In the genomic region with DNA sequence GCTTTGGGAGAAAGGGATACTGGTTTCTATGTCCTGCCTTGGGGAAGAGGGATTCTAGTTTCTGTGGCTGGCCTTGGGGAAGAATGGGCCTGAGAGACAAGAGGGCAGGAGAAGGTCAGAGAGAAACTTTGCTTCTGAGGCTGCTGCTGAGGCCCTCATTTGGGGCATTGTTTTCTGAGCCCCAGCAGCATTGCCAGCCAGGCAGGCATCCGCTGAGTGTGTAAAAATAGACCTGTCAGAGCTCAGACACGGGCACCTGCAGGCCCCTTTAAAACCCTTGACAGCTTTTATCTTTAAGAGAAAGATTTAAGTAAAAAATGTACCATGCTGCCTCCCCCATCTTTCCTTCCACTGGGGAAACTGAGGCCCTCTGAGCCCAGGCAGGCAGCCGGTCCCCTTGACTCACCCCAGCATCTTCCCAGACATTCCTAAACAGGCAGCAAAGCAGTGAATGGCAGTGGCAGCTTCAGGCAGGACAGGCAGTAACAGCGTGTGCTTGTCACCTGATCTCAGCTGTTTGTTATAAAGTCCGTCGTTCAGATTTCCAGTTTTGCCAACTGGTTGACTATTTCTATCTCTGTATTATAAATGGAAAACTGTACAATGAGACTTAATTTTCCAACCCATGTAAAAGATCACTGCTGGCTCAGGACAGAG, we compare ENCODE assay signal across 1 cellular context.
TF ChIP-seq lines count a peak whose summit lies in the region.

No MANE protein-coding gene starts in this region.

TF ChIP-seq in IMR-90, 13 proteins besides CTCF, POLR2A, EP300 and RAD21:
- TF ChIP-seq CEBPB (IDR thresholded peaks at IDR 0.05; ENCODE audit: low read depth, low read length) (no peak), SMC3 (IDR thresholded peaks at IDR 0.05; ENCODE audit: low read depth, low read length) (no peak), ELK1 (IDR thresholded peaks at IDR 0.05; ENCODE audit: borderline replicate concordance, low read depth, low read length) (no peak), MXI1 (IDR thresholded peaks at IDR 0.05; ENCODE audit: borderline replicate concordance, low read depth, low read length) (no peak), MAFK (IDR thresholded peaks at IDR 0.05; ENCODE audit: low read depth, low read length) (no peak), RCOR1 (IDR thresholded peaks at IDR 0.05; ENCODE audit: insufficient replicate concordance, low read length) (no peak), USF2 (IDR thresholded peaks at IDR 0.05; ENCODE audit: low read depth, low read length) (no peak), NFE2L2 (IDR thresholded peaks at IDR 0.05; ENCODE audit: low read depth, low read length) (no peak), FOS (IDR thresholded peaks at IDR 0.05; ENCODE audit: low read depth, low read length) (no peak), RFX5 (IDR thresholded peaks at IDR 0.05; ENCODE audit: low read depth, low read length) (no peak), MAZ (IDR thresholded peaks at IDR 0.05; ENCODE audit: borderline replicate concordance, low read depth, low read length) (no peak), BHLHE40 (IDR thresholded peaks at IDR 0.05; ENCODE audit: low read depth, low read length) (no peak), CHD1 (IDR thresholded peaks at IDR 0.05; ENCODE audit: low read depth, low read length) (no peak)
TF ChIP-seq in IMR-90: peak in this region for 0.
